13 cellular contexts compared by ENCODE assay signal in the genomic region with DNA sequence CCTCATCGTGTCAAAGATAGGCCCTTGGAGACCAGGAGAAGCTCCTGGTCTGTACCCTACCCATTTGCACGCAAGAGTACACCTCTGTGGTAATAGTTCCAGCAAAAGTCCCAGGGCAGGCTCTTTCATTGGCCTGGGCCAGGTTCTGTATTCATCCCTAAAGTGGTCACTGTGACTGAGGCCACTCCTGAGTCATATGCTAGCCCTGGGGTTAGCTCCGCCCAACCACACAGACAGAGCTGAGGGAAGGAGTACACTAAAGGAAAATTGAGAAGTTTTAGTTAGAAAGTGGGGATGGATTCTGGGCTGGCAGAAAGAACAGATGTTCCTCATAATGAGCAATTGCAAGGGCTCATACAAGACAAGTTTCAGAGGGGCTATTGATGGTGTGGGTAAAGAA.
DNase-seq lines count a peak whose midpoint lies in the region; ATAC-seq and TF ChIP-seq lines count a peak whose summit lies in the region.
"Had no signal": no experiment of that assay in that cellular context is flagged by ENCODE, and none has a peak within 500 bp of the region (broad histone marks: within the 10 kb centered on the region; RNA-seq: fewer than 3 reads in every experiment).

No MANE protein-coding gene starts in this region.

- no peaks in the 10 kb centered on the region for H3K27me3 Mint-ChIP-seq in activated CD8-positive, alpha-beta T cell treated with anti-CD3 and anti-CD28 coated beads for 36 hours
- H3K27me3 Mint-ChIP-seq: activated B cell treated with CpG ODN at 0.5 μM for 24 hours had no signal

- no peak overlapping the region for H3K4me3 Mint-ChIP-seq in activated CD8-positive, alpha-beta T cell treated with anti-CD3 and anti-CD28 coated beads for 36 hours

- CTCF ChIA-PET in activated CD8-positive, alpha-beta T cell treated with anti-CD3 and anti-CD28 coated beads for 36 hours (lab: Charles Lee), result interaction anchor here (1.2 to 1.8 kb wide), 2 partner anchors 8 to 32 kb away, joined by 3 to 5 read pairs; no protein-coding TSS in a partner anchor

- DNase-seq in CD1c-positive myeloid dendritic cell (ENCODE audit: extremely low spot score), result peak; percentile 60
- DNase-seq in HT-29 (ENCODE audit: low spot score), result peak; percentile 61
- no peak for DNase-seq in activated CD8-positive, alpha-beta T cell treated with anti-CD3 and anti-CD28 coated beads for 36 hours
- peak; percentile 36 for DNase-seq in myocyte (ENCODE audit: low read depth)
- DNase-seq: activated B cell treated with CpG ODN at 0.5 μM for 24 hours, Calu3, NCI-H2029 treated with DMSO at 0.1 percent for 48 hours, transverse colon had no signal

- TF ChIP-seq CTCF in activated CD8-positive, alpha-beta T cell treated with anti-CD3 and anti-CD28 coated beads for 36 hours (IDR thresholded peaks at IDR 0.05), result no peak

- POLR2A ChIA-PET in activated CD8-positive, alpha-beta T cell treated with anti-CD3 and anti-CD28 coated beads for 36 hours (lab: Charles Lee), result interaction anchor here (0.8 to 1.0 kb wide), 2 partner anchors 9 to 26 kb away, joined by 3 to 4 read pairs; no protein-coding TSS in a partner anchor

- H3K27ac Mint-ChIP-seq in activated CD8-positive, alpha-beta T cell treated with anti-CD3 and anti-CD28 coated beads for 36 hours, result peak overlapping the region; percentile 97

- no peak for ATAC-seq in activated CD8-positive, alpha-beta T cell treated with anti-CD3 and anti-CD28 coated beads for 36 hours
- ATAC-seq in HG03378 (IDR thresholded peaks at IDR 0.05; ENCODE audit: unreplicated experiment) (no peak), GM21786 (IDR thresholded peaks at IDR 0.05; ENCODE audit: unreplicated experiment) (no peak), GM21423 (IDR thresholded peaks at IDR 0.05; ENCODE audit: unreplicated experiment) (no peak), GM18873 (IDR thresholded peaks at IDR 0.05; ENCODE audit: low FRiP score, unreplicated experiment) (no peak)

- peaks cover 72% of the 10 kb centered on the region for H3K4me1 Mint-ChIP-seq in activated CD8-positive, alpha-beta T cell treated with anti-CD3 and anti-CD28 coated beads for 36 hours (ENCODE audit: low read depth)

- H3K9me3 Mint-ChIP-seq in activated CD8-positive, alpha-beta T cell treated with anti-CD3 and anti-CD28 coated beads for 36 hours, result peaks cover 1% of the 10 kb centered on the region
- H3K9me3 Mint-ChIP-seq: activated B cell treated with CpG ODN at 0.5 μM for 24 hours had no signal

- H3K36me3 Mint-ChIP-seq in activated CD8-positive, alpha-beta T cell treated with anti-CD3 and anti-CD28 coated beads for 36 hours (ENCODE audit: low read depth), result peaks cover 9% of the 10 kb centered on the region
- H3K36me3 Mint-ChIP-seq: activated naive CD4-positive, alpha-beta T cell treated with anti-CD3 and anti-CD28 coated beads, Interleukin-2, amount 50 U/mL, for 72 hours had no signal

- intact Hi-C loops in activated CD8-positive, alpha-beta T cell treated with anti-CD3 and anti-CD28 coated beads for 36 hours (cut with micrococcal nuclease), result loop anchor here (5.0 kb wide), 1 partner anchor 50 kb away; no protein-coding TSS in a partner anchor
